11 cellular contexts compared by ENCODE assay signal in the genomic region with DNA sequence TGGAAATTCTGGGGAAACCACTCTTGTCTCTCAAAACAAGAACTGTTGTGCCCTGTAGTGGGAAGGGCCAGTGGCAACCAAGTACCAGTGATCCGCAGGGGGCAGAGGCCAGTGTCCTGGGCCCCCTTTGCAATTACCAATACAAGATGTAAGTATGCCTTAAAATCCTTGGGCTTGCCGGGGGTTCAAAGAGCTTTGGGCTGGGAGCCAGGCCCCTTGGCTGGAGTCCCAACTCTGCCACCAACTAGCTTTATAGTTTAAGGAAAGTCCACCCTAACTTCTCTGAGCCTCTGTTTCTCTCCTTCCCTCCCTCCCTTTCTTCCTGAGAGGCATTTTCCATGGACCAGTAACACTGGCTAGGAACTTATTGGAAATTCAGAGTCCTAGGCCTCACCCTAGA. TPM values are rescaled to one million over a fixed set of nuclear protein-coding genes. Genes with fewer than 3 reads are reported as not detected.
"Had no signal": no experiment of that assay in that cellular context is flagged by ENCODE, and none has a peak within 500 bp of the region (broad histone marks: within the 10 kb centered on the region; RNA-seq: fewer than 3 reads in every experiment).

No MANE protein-coding gene starts in this region.

- H3K4me3 ChIP-seq: neural progenitor cell, ovary, upper lobe of left lung had no signal

- H3K4me3 Mint-ChIP-seq: activated naive CD4-positive, alpha-beta T cell treated with anti-CD3 and anti-CD28 coated beads for 36 hours; activated T-helper 17 cell treated with anti-CD3 and anti-CD28 coated beads, Interleukin-2, amount 50 U/mL, for 72 hours; naive B cell; neural progenitor cell; stimulated activated naive B cell treated with anti-CD40 and anti-IgM and Interleukin-4, amounts not matched to agents 10 μg/mL and 1 μg/mL and 100 μg/mL, for 72 hours had no signal

- H3K27ac Mint-ChIP-seq: activated naive CD4-positive, alpha-beta T cell treated with anti-CD3 and anti-CD28 coated beads for 36 hours; activated T-helper 17 cell treated with anti-CD3 and anti-CD28 coated beads, Interleukin-2, amount 50 U/mL, for 72 hours; naive B cell; neural progenitor cell; stimulated activated naive B cell treated with anti-CD40 and anti-IgM and Interleukin-4, amounts not matched to agents 10 μg/mL and 1 μg/mL and 100 μg/mL, for 72 hours had no signal

- H3K4me2 ChIP-seq: neural progenitor cell had no signal

- H3K36me3 Mint-ChIP-seq: naive B cell had no signal

- H3K9me3 Mint-ChIP-seq: activated naive CD4-positive, alpha-beta T cell treated with anti-CD3 and anti-CD28 coated beads for 36 hours; activated T-helper 17 cell treated with anti-CD3 and anti-CD28 coated beads, Interleukin-2, amount 50 U/mL, for 72 hours had no signal

- H3K27ac ChIP-seq: neural progenitor cell, ovary, upper lobe of left lung had no signal

- H3K4me1 Mint-ChIP-seq: activated T-helper 17 cell treated with anti-CD3 and anti-CD28 coated beads, Interleukin-2, amount 50 U/mL, for 72 hours; naive B cell; stimulated activated naive B cell treated with anti-CD40 and anti-IgM and Interleukin-4, amounts not matched to agents 10 μg/mL and 1 μg/mL and 100 μg/mL, for 72 hours had no signal

- H3K27me3 ChIP-seq: neural progenitor cell, ovary, upper lobe of left lung had no signal

- H3K36me3 ChIP-seq: neural progenitor cell, ovary, upper lobe of left lung had no signal

- DNase-seq: activated CD4-positive, alpha-beta T cell treated with anti-CD3 and anti-CD28 coated beads for 1 hour; activated CD4-positive, alpha-beta T cell treated with anti-CD3 and anti-CD28 coated beads, Interleukin-2, amount 50 U/mL, for 4 hours; activated naive CD4-positive, alpha-beta T cell treated with anti-CD3 and anti-CD28 coated beads for 36 hours; naive B cell; stimulated activated CD4-positive, alpha-beta T cell treated with anti-CD3 and anti-CD28 coated beads, Interleukin-2, amount 100 ng/mL, for 48 hours; stimulated activated naive B cell treated with anti-CD40 and anti-IgM and Interleukin-4, amounts not matched to agents 10 μg/mL and 1 μg/mL and 100 μg/mL, for 72 hours had no signal

- H3K9me3 ChIP-seq: ovary, upper lobe of left lung had no signal

- H2AFZ ChIP-seq: neural progenitor cell had no signal

- H3K9ac ChIP-seq: neural progenitor cell had no signal

RNA-seq across cellular contexts. Expression of a gene that starts 15.5 kb away (rescaled TPM):
- total RNA-seq: lung microvascular endothelial cell had no signal
